Comparison of ENCODE assay signal across 1 cellular context in the genomic region with DNA sequence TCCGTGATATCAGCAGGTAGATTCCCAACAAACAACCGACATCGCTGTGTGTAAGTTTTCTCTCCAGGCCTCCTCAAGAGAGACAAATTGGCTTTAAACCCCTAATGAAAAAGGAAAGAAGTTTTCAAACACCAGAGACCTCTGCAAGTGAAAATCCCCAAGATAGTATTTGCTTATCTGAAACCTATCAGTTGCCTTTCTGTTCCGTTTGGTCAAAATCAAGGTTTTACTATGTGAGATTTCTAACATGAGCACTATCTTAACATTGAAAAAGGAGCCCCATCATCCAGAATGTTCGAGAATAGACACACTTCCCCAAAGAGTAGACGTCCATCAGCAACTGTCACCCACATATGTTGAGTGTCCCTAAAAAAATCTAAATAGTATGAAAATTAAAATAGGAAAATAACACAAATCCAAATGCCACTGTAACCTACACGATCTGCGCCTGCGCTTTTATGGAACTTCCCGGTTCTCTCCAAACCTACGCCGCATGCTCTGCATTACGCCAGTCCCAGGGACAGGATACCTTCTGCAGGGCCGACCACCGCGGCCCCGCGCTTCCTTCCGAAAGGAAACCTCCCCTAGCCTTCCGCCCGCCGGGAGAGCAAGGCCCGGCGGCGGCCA.
TF ChIP-seq lines count a peak whose summit lies in the region.

No MANE protein-coding gene starts in this region.

TF ChIP-seq in HEK293, 187 proteins besides CTCF, POLR2A, EP300 and RAD21 (continued from another document):
- TF ChIP-seq, protein P1, sequence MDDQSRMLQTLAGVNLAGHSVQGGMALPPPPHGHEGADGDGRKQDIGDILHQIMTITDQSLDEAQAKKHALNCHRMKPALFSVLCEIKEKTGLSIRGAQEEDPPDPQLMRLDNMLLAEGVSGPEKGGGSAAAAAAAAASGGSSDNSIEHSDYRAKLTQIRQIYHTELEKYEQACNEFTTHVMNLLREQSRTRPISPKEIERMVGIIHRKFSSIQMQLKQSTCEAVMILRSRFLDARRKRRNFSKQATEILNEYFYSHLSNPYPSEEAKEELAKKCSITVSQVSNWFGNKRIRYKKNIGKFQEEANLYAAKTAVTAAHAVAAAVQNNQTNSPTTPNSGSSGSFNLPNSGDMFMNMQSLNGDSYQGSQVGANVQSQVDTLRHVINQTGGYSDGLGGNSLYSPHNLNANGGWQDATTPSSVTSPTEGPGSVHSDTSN (CRISPR knock-in tag; IDR thresholded peaks at IDR 0.05): no peak
